10 cellular contexts compared by ENCODE assay signal in genomic region chr16:27246439-27246838, GRCh38. TPM values are rescaled to one million over a fixed set of nuclear protein-coding genes. Genes with fewer than 3 reads are reported as not detected.
A peak's percentile ranks its signal among the peaks of the same experiment; 100 is the strongest.
DNase-seq lines count a peak whose midpoint lies in the region; ATAC-seq and TF ChIP-seq lines count a peak whose summit lies in the region.
"Had no signal": no experiment of that assay in that cellular context is flagged by ENCODE, and none has a peak within 500 bp of the region (broad histone marks: within the 10 kb centered on the region; RNA-seq: fewer than 3 reads in every experiment).

No MANE protein-coding gene starts in this region.

- TF ChIP-seq CTCF in left ventricle myocardium inferior (IDR thresholded peaks at IDR 0.05; ENCODE audit: borderline replicate concordance) (no peak), parathyroid adenoma (IDR thresholded peaks at IDR 0.05) (no peak)

- H3K27me3 ChIP-seq in left ventricle myocardium inferior (ENCODE audit: low read depth) (no peaks in the 10 kb centered on the region), parathyroid adenoma (ENCODE audit: control insufficient read depth, insufficient read depth, low read length) (no peaks in the 10 kb centered on the region)

- H3K4me1 Mint-ChIP-seq in activated naive CD8-positive, alpha-beta T cell treated with anti-CD3 and anti-CD28 coated beads, Interleukin-2, amount 50 U/mL, for 24 hours: peaks cover 93% of the 10 kb centered on the region

- peak overlapping the region; percentile 92 for H3K27ac Mint-ChIP-seq in activated naive CD8-positive, alpha-beta T cell treated with anti-CD3 and anti-CD28 coated beads, Interleukin-2, amount 50 U/mL, for 24 hours
- H3K27ac Mint-ChIP-seq: nephron progenitor cell had no signal

- DNase-seq in left ventricle myocardium inferior: no peak
- no peak for DNase-seq in cardiac septum (ENCODE audit: low spot score)
- DNase-seq in activated naive CD8-positive, alpha-beta T cell treated with anti-CD3 and anti-CD28 coated beads, Interleukin-2, amount 50 U/mL, for 24 hours: no peak
- no peak for DNase-seq in Right ventricle myocardium superior
- no peak for DNase-seq in inferior parietal cortex (ENCODE audit: extremely low spot score)
- DNase-seq: effector CD8-positive, alpha-beta T cell; nephron progenitor cell had no signal

- peaks cover 4% of the 10 kb centered on the region for H3K9me3 Mint-ChIP-seq in activated naive CD8-positive, alpha-beta T cell treated with anti-CD3 and anti-CD28 coated beads, Interleukin-2, amount 50 U/mL, for 24 hours
- H3K9me3 Mint-ChIP-seq: nephron progenitor cell had no signal

- peak overlapping the region; percentile 77 for H3K27ac ChIP-seq in left ventricle myocardium inferior (replicated peaks)
- H3K27ac ChIP-seq in parathyroid adenoma: no peak overlapping the region

- H3K79me2 ChIP-seq in parathyroid adenoma: peaks cover 17% of the 10 kb centered on the region

- no peaks in the 10 kb centered on the region for H3K9me3 ChIP-seq in left ventricle myocardium inferior (replicated peaks)
- H3K9me3 ChIP-seq in parathyroid adenoma (ENCODE audit: control insufficient read depth, low read length): no peaks in the 10 kb centered on the region

- peaks cover 46% of the 10 kb centered on the region for H3K36me3 Mint-ChIP-seq in activated naive CD8-positive, alpha-beta T cell treated with anti-CD3 and anti-CD28 coated beads, Interleukin-2, amount 50 U/mL, for 24 hours (ENCODE audit: low read depth)

- H3K36me3 ChIP-seq in left ventricle myocardium inferior: no peaks in the 10 kb centered on the region
- no peaks in the 10 kb centered on the region for H3K36me3 ChIP-seq in parathyroid adenoma (ENCODE audit: control insufficient read depth, insufficient read depth, low read length)

- no peak overlapping the region for H3K4me3 Mint-ChIP-seq in activated naive CD8-positive, alpha-beta T cell treated with anti-CD3 and anti-CD28 coated beads, Interleukin-2, amount 50 U/mL, for 24 hours
- H3K4me3 Mint-ChIP-seq: nephron progenitor cell had no signal

- peak overlapping the region; percentile 31 for H3K4me2 ChIP-seq in parathyroid adenoma (ENCODE audit: low read length)

- intact Hi-C loops in left ventricle myocardium inferior (cut with micrococcal nuclease) (no loop called here), cardiac septum (cut with DNase I) (no loop called here), Right ventricle myocardium superior (cut with DNase I) (no loop called here)

- no peak for ATAC-seq in activated naive CD8-positive, alpha-beta T cell treated with anti-CD3 and anti-CD28 coated beads, Interleukin-2, amount 50 U/mL, for 24 hours
- ATAC-seq in GM21381 (IDR thresholded peaks at IDR 0.05; ENCODE audit: unreplicated experiment): no peak
- no peak for ATAC-seq in HG03439 (IDR thresholded peaks at IDR 0.05; ENCODE audit: unreplicated experiment)
- no peak for ATAC-seq in Right ventricle myocardium superior (ENCODE audit: poor library complexity)

- no peak overlapping the region for H2AFZ ChIP-seq in parathyroid adenoma

- H3K4me1 ChIP-seq in left ventricle myocardium inferior (peaks cover 53% of the 10 kb centered on the region), parathyroid adenoma (peaks cover 22% of the 10 kb centered on the region)

- no peaks in the 10 kb centered on the region for H3K27me3 Mint-ChIP-seq in activated naive CD8-positive, alpha-beta T cell treated with anti-CD3 and anti-CD28 coated beads, Interleukin-2, amount 50 U/mL, for 24 hours

- H3K9ac ChIP-seq in parathyroid adenoma: no peak overlapping the region

- H3K4me3 ChIP-seq in left ventricle myocardium inferior (no peak overlapping the region), parathyroid adenoma (ENCODE audit: low read depth, low read length) (no peak overlapping the region)

RNA-seq across cellular contexts. Expression of gene NSMCE1, which starts 22.1 kb away (rescaled TPM):
- total RNA-seq in left ventricle myocardium inferior (38.6 TPM), cardiac septum (27.2 TPM), Right ventricle myocardium superior (36.0 TPM)

RNA-seq across cellular contexts. Expression of gene KDM8, which starts 43.1 kb away (rescaled TPM):
- total RNA-seq in left ventricle myocardium inferior (3.2 TPM), cardiac septum (3.0 TPM), Right ventricle myocardium superior (2.9 TPM)
